In genomic region chr11:12232160-12232559, GRCh38 we compare ENCODE assay signal across 2 cellular contexts.
TF ChIP-seq lines count a peak whose summit lies in the region.

No MANE protein-coding gene starts in this region.

TF ChIP-seq in A549, 52 proteins besides CTCF, POLR2A, EP300 and RAD21 (continued from another document):
- no peak for TF ChIP-seq HES2 (IDR thresholded peaks at IDR 0.05)
- TF ChIP-seq ESRRA (IDR thresholded peaks at IDR 0.05; ENCODE audit: borderline replicate concordance, low read length), result no peak
- TF ChIP-seq HDAC2 (IDR thresholded peaks at IDR 0.05), result no peak
- TF ChIP-seq JUN (IDR thresholded peaks at IDR 0.05), result no peak
- TF ChIP-seq MAFK (IDR thresholded peaks at IDR 0.05; ENCODE audit: partially characterized antibody), result no peak
- TF ChIP-seq CBX2 (IDR thresholded peaks at IDR 0.05; ENCODE audit: borderline replicate concordance, low read depth), result no peak
- TF ChIP-seq EHMT2 (IDR thresholded peaks at IDR 0.05; ENCODE audit: low read depth), result no peak
- no peak for TF ChIP-seq E2F6 (IDR thresholded peaks at IDR 0.05; ENCODE audit: borderline replicate concordance, low read depth)
- TF ChIP-seq MAZ (IDR thresholded peaks at IDR 0.05; ENCODE audit: borderline replicate concordance, low read depth, low read length), result no peak
- TF ChIP-seq TP53 (CRISPR knock-in tag; IDR thresholded peaks at IDR 0.05), result no peak
- no peak for TF ChIP-seq ATOH8 (CRISPR knock-in tag; IDR thresholded peaks at IDR 0.05; ENCODE audit: low read depth)

TF ChIP-seq in IMR-90, 13 proteins besides CTCF, POLR2A, EP300 and RAD21 (continued from another document):
- TF ChIP-seq MXI1 (IDR thresholded peaks at IDR 0.05; ENCODE audit: borderline replicate concordance, low read depth, low read length), result no peak
- no peak for TF ChIP-seq RFX5 (IDR thresholded peaks at IDR 0.05; ENCODE audit: low read depth, low read length)
- no peak for TF ChIP-seq MAFK (IDR thresholded peaks at IDR 0.05; ENCODE audit: low read depth, low read length)
- no peak for TF ChIP-seq SMC3 (IDR thresholded peaks at IDR 0.05; ENCODE audit: low read depth, low read length)
- no peak for TF ChIP-seq NFE2L2 (IDR thresholded peaks at IDR 0.05; ENCODE audit: low read depth, low read length)
- no peak for TF ChIP-seq CEBPB (IDR thresholded peaks at IDR 0.05; ENCODE audit: low read depth, low read length)
- no peak for TF ChIP-seq BHLHE40 (IDR thresholded peaks at IDR 0.05; ENCODE audit: low read depth, low read length)
- TF ChIP-seq RCOR1 (IDR thresholded peaks at IDR 0.05; ENCODE audit: insufficient replicate concordance, low read length), result no peak
TF ChIP-seq in IMR-90: peak in this region for 0.
